ENCODE assay signal across 25 cellular contexts in genomic region chr6:85395746-85396145, GRCh38.
"Had no signal": no experiment of that assay in that cellular context is flagged by ENCODE, and none has a peak within 500 bp of the region (broad histone marks: within the 10 kb centered on the region; RNA-seq: fewer than 3 reads in every experiment).

No MANE protein-coding gene starts in this region.

- H3K4me1 ChIP-seq: adrenal gland, gastroesophageal sphincter, prostate gland had no signal

- H3K79me2 ChIP-seq: hepatocyte had no signal

- H3K36me3 ChIP-seq: adrenal gland, brain microvascular endothelial cell, gastroesophageal sphincter, left ventricle myocardium inferior, neutrophil, prostate gland, sigmoid colon, stomach, tibial artery had no signal

- H3K4me3 ChIP-seq: adrenal gland, gastroesophageal sphincter, hepatocyte, left ventricle myocardium inferior, lung, mucosa of descending colon, prostate gland, sigmoid colon, stomach, tibial artery had no signal

- ATAC-seq: gastroesophageal sphincter; stimulated activated naive B cell treated with anti-CD40 and anti-IgM and Interleukin-4, amounts not matched to agents 10 μg/mL and 1 μg/mL and 100 μg/mL, for 72 hours had no signal

- H2AFZ ChIP-seq: hepatocyte had no signal

- H3K9me3 ChIP-seq: adrenal gland, mucosa of descending colon, neutrophil, prostate gland, sigmoid colon, tibial artery had no signal

- DNase-seq: activated CD4-positive, alpha-beta T cell treated with anti-CD3 and anti-CD28 coated beads for 4 hours; activated CD4-positive, alpha-beta T cell treated with anti-CD3 and anti-CD28 coated beads, Interleukin-2, amount 50 U/mL, for 4 hours; activated CD8-positive, alpha-beta memory T cell treated with anti-CD3 and anti-CD28 coated beads for 24 hours; activated effector memory CD4-positive, alpha-beta T cell treated with anti-CD3 and anti-CD28 coated beads, Interleukin-2, amount 50 U/mL, for 16 hours; activated naive CD4-positive, alpha-beta T cell treated with anti-CD3 and anti-CD28 coated beads for 36 hours; activated naive CD8-positive, alpha-beta T cell treated with anti-CD3 and anti-CD28 coated beads for 36 hours; adrenal gland; brain microvascular endothelial cell; cortex of kidney; islet precursor cell; left ventricle myocardium inferior; mucosa of descending colon; retina; sigmoid colon; stimulated activated CD4-positive, alpha-beta T cell treated with anti-CD3 and anti-CD28 coated beads, Interleukin-15, amount 100 ng/mL, for 24 hours; stimulated activated CD4-positive, alpha-beta T cell treated with anti-CD3 and anti-CD28 coated beads, Interleukin-2, amount 100 ng/mL, for 24 hours; stimulated activated naive B cell treated with anti-CD40 and anti-IgM and Interleukin-4, amounts not matched to agents 10 μg/mL and 1 μg/mL and 100 μg/mL, for 72 hours; stomach; T-helper 1 cell; tibial artery had no signal

- H3K27me3 ChIP-seq: adrenal gland, brain microvascular endothelial cell, gastroesophageal sphincter, hepatocyte, neutrophil, sigmoid colon, stomach, tibial artery had no signal

- H3K27ac ChIP-seq: adrenal gland, brain microvascular endothelial cell, gastroesophageal sphincter, left ventricle myocardium inferior, neutrophil, prostate gland, sigmoid colon, stomach, tibial artery had no signal

- H3K4me2 ChIP-seq: hepatocyte had no signal
